Comparison of ENCODE assay signal across 8 cellular contexts in the genomic region with DNA sequence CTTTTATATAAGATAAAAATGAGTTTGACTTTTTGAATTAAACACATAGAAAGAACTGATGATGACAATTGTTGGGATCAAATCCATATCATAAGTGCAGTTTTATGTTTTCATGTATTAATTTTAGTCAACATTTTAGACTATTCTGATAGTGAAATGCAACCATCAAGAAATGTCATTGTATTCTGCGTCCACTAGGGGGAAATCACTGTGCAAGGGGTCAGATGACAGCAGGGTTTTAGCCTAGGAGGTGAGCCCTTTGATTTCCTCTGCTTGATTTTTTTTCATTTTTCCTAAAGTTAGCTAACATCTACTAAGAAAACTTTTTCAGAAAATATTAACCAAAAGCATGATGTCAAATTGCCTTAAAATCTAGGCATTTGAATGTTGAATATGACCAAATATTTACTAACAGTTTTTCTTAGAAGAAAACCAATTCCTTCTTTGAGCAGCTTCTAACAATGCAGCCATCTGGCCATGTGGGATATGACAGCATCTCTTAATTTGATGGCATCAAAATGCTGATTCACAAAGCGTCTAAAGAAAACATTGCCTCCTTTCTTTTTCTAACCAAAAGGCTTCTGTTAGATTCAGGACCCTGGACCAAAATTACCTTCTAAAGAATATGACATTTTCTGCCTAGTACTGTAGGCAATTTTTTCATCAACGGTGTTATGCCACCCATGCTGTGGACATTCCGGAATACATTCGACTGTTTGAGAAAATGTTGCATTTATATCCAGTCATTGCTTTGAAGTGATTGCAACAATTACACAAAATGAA.
DNase-seq lines count a peak whose midpoint lies in the region; ATAC-seq and TF ChIP-seq lines count a peak whose summit lies in the region.

No MANE protein-coding gene starts in this region.

- no peaks in the 10 kb centered on the region for H3K27me3 ChIP-seq in AG04450 (ENCODE audit: control insufficient read depth, insufficient read depth, low read length)

- no peaks in the 10 kb centered on the region for H3K9me3 ChIP-seq in AG04450 (ENCODE audit: control insufficient read depth, insufficient read depth, low read length)

- no peak overlapping the region for H3K27ac Mint-ChIP-seq in activated T-helper 1 cell treated with anti-CD3 and anti-CD28 coated beads, Interleukin-12 subunit alpha, Interleukin-12 subunit beta, Interleukin-2, Interleukin-4 antibody, amounts not matched to agents 30 ng/mL and 10 ng/mL and 1 ng/mL, durations not matched to agents 14 hours and 24 hours and 36 hours

- no peaks in the 10 kb centered on the region for H3K4me1 Mint-ChIP-seq in activated T-helper 1 cell treated with anti-CD3 and anti-CD28 coated beads, Interleukin-12 subunit alpha, Interleukin-12 subunit beta, Interleukin-2, Interleukin-4 antibody, amounts not matched to agents 30 ng/mL and 10 ng/mL and 1 ng/mL, durations not matched to agents 14 hours and 24 hours and 36 hours (ENCODE audit: low read depth)

- peak; percentile 77 for ATAC-seq in HG02852 (IDR thresholded peaks at IDR 0.05; ENCODE audit: unreplicated experiment)

- H3K4me3 ChIP-seq in AG04450 (ENCODE audit: low read depth, low read length) (no peak overlapping the region), epithelial cell of esophagus (ENCODE audit: low read length) (no peak overlapping the region)

- DNase-seq in AG04450 (ENCODE audit: low read depth, low spot score) (no peak), GM13977 (ENCODE audit: low spot score) (peak; percentile 17), NCI-H460 (ENCODE audit: extremely low read depth, low read depth) (peak; percentile 43), epithelial cell of esophagus (ENCODE audit: low read depth) (peak; percentile 32), superior temporal gyrus (ENCODE audit: extremely low spot score) (peak; percentile 65), GM19238 (ENCODE audit: insufficient read length, low spot score) (no peak)
- no peak for DNase-seq in activated T-helper 1 cell treated with anti-CD3 and anti-CD28 coated beads, Interleukin-12 subunit alpha, Interleukin-12 subunit beta, Interleukin-2, Interleukin-4 antibody, amounts not matched to agents 30 ng/mL and 10 ng/mL and 1 ng/mL, durations not matched to agents 14 hours and 24 hours and 36 hours (ENCODE audit: low spot score)

- no peaks in the 10 kb centered on the region for H3K36me3 Mint-ChIP-seq in activated T-helper 1 cell treated with anti-CD3 and anti-CD28 coated beads, Interleukin-12 subunit alpha, Interleukin-12 subunit beta, Interleukin-2, Interleukin-4 antibody, amounts not matched to agents 30 ng/mL and 10 ng/mL and 1 ng/mL, durations not matched to agents 14 hours and 24 hours and 36 hours (ENCODE audit: low read depth)

- intact Hi-C loops in activated T-helper 1 cell treated with anti-CD3 and anti-CD28 coated beads, Interleukin-12 subunit alpha, Interleukin-12 subunit beta, Interleukin-2, Interleukin-4 antibody, amounts not matched to agents 30 ng/mL and 10 ng/mL and 1 ng/mL, durations not matched to agents 14 hours and 24 hours and 36 hours (cut with micrococcal nuclease), result no loop called here

- no peaks in the 10 kb centered on the region for H3K27me3 Mint-ChIP-seq in activated T-helper 1 cell treated with anti-CD3 and anti-CD28 coated beads, Interleukin-12 subunit alpha, Interleukin-12 subunit beta, Interleukin-2, Interleukin-4 antibody, amounts not matched to agents 30 ng/mL and 10 ng/mL and 1 ng/mL, durations not matched to agents 14 hours and 24 hours and 36 hours (ENCODE audit: insufficient read depth)

- POLR2A ChIA-PET in AG04450 (lab: Yijun Ruan, JAX), result no interaction called here

- in situ Hi-C loops in GM13977 (cut with MboI; ENCODE audit: low pct_unique_long_range_greater_than_20kb, low sequenced_read_pairs, unreplicated experiment), result no loop called here

- no peaks in the 10 kb centered on the region for H3K9me3 Mint-ChIP-seq in activated T-helper 1 cell treated with anti-CD3 and anti-CD28 coated beads, Interleukin-12 subunit alpha, Interleukin-12 subunit beta, Interleukin-2, Interleukin-4 antibody, amounts not matched to agents 30 ng/mL and 10 ng/mL and 1 ng/mL, durations not matched to agents 14 hours and 24 hours and 36 hours

- TF ChIP-seq CTCF in AG04450 (IDR thresholded peaks at IDR 0.05; ENCODE audit: low read depth, low read length) (peak; percentile 49), GM13977 (IDR thresholded peaks at IDR 0.05; ENCODE audit: extremely low read depth, insufficient read depth, missing control alignments) (peak; percentile 65), epithelial cell of esophagus (IDR thresholded peaks at IDR 0.05; ENCODE audit: insufficient read depth, low read depth, low read length, missing control alignments) (peak; percentile 72)

- no peak overlapping the region for H3K27ac ChIP-seq in AG04450 (ENCODE audit: low read depth, low read length)

- CTCF ChIA-PET in AG04450 (lab: Charles Lee), result interaction anchor here (0.6 to 2.9 kb wide), 3 partner anchors 9 to 149 kb away, joined by 3 to 12 read pairs (median 3); no protein-coding TSS in a partner anchor

- H3K4me3 Mint-ChIP-seq in activated T-helper 1 cell treated with anti-CD3 and anti-CD28 coated beads, Interleukin-12 subunit alpha, Interleukin-12 subunit beta, Interleukin-2, Interleukin-4 antibody, amounts not matched to agents 30 ng/mL and 10 ng/mL and 1 ng/mL, durations not matched to agents 14 hours and 24 hours and 36 hours, result no peak overlapping the region

Comparison
In these comparisons a context has a peak if more than half of its experiments do, and no peak if none do; other contexts are left out.
1. DNase-seq: peak in GM13977 (single experiment), NCI-H460 (single experiment), epithelial cell of esophagus (single experiment) and superior temporal gyrus (single experiment); none in AG04450 (single experiment), activated T-helper 1 cell treated with anti-CD3 and anti-CD28 coated beads, Interleukin-12 subunit alpha, Interleukin-12 subunit beta, Interleukin-2, Interleukin-4 antibody, amounts not matched to agents 30 ng/mL and 10 ng/mL and 1 ng/mL, durations not matched to agents 14 hours and 24 hours and 36 hours (single experiment) and GM19238 (single experiment).
2. Peak in every context shown above with its lines, with median percentiles within 50 percentile points of each other: CTCF ChIP-seq.